In the genomic region with DNA sequence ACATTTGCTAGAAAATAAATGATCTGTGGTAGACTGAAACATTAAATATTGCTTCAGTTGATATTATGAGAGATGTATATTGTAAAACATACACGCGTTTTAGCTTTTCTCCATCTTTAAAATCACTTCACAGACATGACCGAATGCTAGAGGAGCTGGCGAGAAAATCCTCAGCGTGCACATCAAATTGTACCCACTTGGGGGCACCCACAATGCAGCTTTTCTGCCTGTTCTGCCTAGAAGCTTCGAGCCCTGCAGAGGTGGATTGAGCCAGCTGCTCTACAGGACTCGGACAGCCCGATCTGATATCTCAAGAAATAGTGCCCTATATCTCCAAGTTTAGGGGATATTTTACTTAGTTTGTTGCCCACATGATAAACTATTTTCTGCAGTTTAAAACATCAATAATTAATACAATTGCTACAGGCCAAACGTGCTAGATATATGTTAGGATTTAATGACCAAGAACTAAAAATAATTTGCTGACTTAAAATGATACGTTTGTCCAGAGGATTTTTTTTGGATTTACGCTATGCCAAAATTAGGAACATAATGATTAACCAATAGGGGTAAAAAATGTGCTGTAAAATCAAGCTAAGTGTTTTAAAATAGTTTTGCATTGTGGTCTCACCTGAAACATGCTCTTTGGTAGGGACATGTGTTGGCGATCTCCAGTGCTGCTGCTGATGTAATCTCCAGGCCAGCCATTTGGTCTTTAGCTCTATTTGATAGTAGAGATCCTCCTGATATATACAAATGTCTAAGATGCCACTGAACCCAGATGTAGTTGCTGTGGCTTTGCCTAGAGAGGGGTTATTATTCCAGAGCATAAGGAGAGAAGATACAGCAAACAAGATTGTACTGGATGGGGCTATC, we compare ENCODE assay signal across 8 cellular contexts. TPM values are rescaled to one million over a fixed set of nuclear protein-coding genes. Genes with fewer than 3 reads are reported as not detected.
DNase-seq lines count a peak whose midpoint lies in the region; ATAC-seq and TF ChIP-seq lines count a peak whose summit lies in the region.

No MANE protein-coding gene starts in this region.

- no peak overlapping the region for H3K4me3 ChIP-seq in CD8-positive, alpha-beta T cell (ENCODE audit: low read depth, low read length)

- no peaks in the 10 kb centered on the region for H3K36me3 ChIP-seq in CD8-positive, alpha-beta T cell (ENCODE audit: insufficient read depth, low read length)

- POLR2A ChIA-PET in CD8-positive, alpha-beta T cell (lab: Charles Lee): interaction anchor here (1.3 kb wide), 1 partner anchor 25 kb away, joined by 3 read pairs; no protein-coding TSS in a partner anchor

- peak; percentile 4 to 64 (median 38) for DNase-seq in CD8-positive, alpha-beta T cell
- DNase-seq in NCI-H82 treated with DMSO at 0.1 percent for 48 hours (lab: John Stamatoyannopoulos, UW; ENCODE audit: unreplicated experiment) (peak; percentile 32), activated T-cell treated with anti-CD3 and anti-CD28 coated beads for 1 hour (ENCODE audit: low read depth) (peak; percentile 20), foreskin keratinocyte (peak in 1 of 2 donors; percentile 31), pons (ENCODE audit: low spot score) (peak; percentile 60)
- no peak for DNase-seq in effector CD8-positive, alpha-beta T cell (lab: John Stamatoyannopoulos, UW)

- no peaks in the 10 kb centered on the region for H3K9me3 ChIP-seq in CD8-positive, alpha-beta T cell (ENCODE audit: low read length)

- H3K4me1 Mint-ChIP-seq in CD8-positive, alpha-beta T cell (ENCODE audit: low read depth): peaks cover 4% of the 10 kb centered on the region

- H3K4me1 ChIP-seq in CD8-positive, alpha-beta T cell (ENCODE audit: insufficient read depth, low read length): no peaks in the 10 kb centered on the region
- no peaks in the 10 kb centered on the region for H3K4me1 ChIP-seq in foreskin keratinocyte

- peaks cover 15% of the 10 kb centered on the region for H3K27me3 Mint-ChIP-seq in CD8-positive, alpha-beta T cell (ENCODE audit: low read depth)

- peaks cover 2% of the 10 kb centered on the region for H3K9me3 Mint-ChIP-seq in CD8-positive, alpha-beta T cell

- intact Hi-C loops in CD8-positive, alpha-beta T cell (cut with DNase I, micrococcal nuclease): loop anchor here in 1 of 2 experiments (5.0 kb wide), 1 partner anchor 78 kb away; no protein-coding TSS in a partner anchor

- no peak overlapping the region for H3K4me3 Mint-ChIP-seq in CD8-positive, alpha-beta T cell

- no peaks in the 10 kb centered on the region for H3K27me3 ChIP-seq in CD8-positive, alpha-beta T cell (ENCODE audit: insufficient read depth, low read length)
- H3K27me3 ChIP-seq in foreskin keratinocyte: peaks cover 17% of the 10 kb centered on the region

- CTCF ChIA-PET in CD8-positive, alpha-beta T cell (lab: Charles Lee): interaction anchor here (0.6 to 1.5 kb wide), 5 partner anchors 17 to 1834 kb away, joined by 3 to 6 read pairs (median 3); no protein-coding TSS in a partner anchor

- no peak overlapping the region for H3K27ac ChIP-seq in CD8-positive, alpha-beta T cell (ENCODE audit: low read depth, low read length)
- no peak overlapping the region for H3K27ac ChIP-seq in foreskin keratinocyte

- no peak overlapping the region for H3K27ac Mint-ChIP-seq in CD8-positive, alpha-beta T cell

- no peaks in the 10 kb centered on the region for H3K36me3 Mint-ChIP-seq in CD8-positive, alpha-beta T cell

- peak; percentile 32 for TF ChIP-seq CTCF in CD8-positive, alpha-beta T cell (IDR thresholded peaks at IDR 0.05)
- peak; percentile 61 for TF ChIP-seq CTCF in foreskin keratinocyte (conservative IDR thresholded peaks at IDR 0.05)

- peak; percentile 57 for ATAC-seq in CD8-positive, alpha-beta T cell
- ATAC-seq in GM19328 (IDR thresholded peaks at IDR 0.05; ENCODE audit: unreplicated experiment) (peak; percentile 70), HG03565 (IDR thresholded peaks at IDR 0.05; ENCODE audit: unreplicated experiment) (peak; percentile 74), foreskin keratinocyte (peak; percentile 89)

RNA-seq across cellular contexts. Expression of a gene that starts 22.3 kb away (rescaled TPM):
- 10 to 100 TPM; 70.2 to 73.4 TPM for total RNA-seq in CD8-positive, alpha-beta T cell
- total RNA-seq in foreskin keratinocyte: 312 and 367 TPM in 2 replicates
- 489 and 557 TPM in 2 replicates for polyA plus RNA-seq in foreskin keratinocyte

RNA-seq across cellular contexts. Expression of a gene that starts 35.9 kb away (rescaled TPM):
- total RNA-seq in CD8-positive, alpha-beta T cell: 10 to 100 TPM; 42.9 to 43.6 TPM
- 34.7 and 37.5 TPM in 2 replicates for total RNA-seq in foreskin keratinocyte
- 8.6 and 9.6 TPM in 2 replicates for polyA plus RNA-seq in foreskin keratinocyte
